In genomic region chr9:21331676-21332402, GRCh38 we compare ENCODE assay signal across 16 cellular contexts. TPM values are rescaled to one million over a fixed set of nuclear protein-coding genes. Genes with fewer than 3 reads are reported as not detected.
DNase-seq lines count a peak whose midpoint lies in the region; ATAC-seq, FAIRE-seq and TF ChIP-seq lines count a peak whose summit lies in the region.
"Had no signal": no experiment of that assay in that cellular context is flagged by ENCODE, and none has a peak within 500 bp of the region (broad histone marks: within the 10 kb centered on the region; RNA-seq: fewer than 3 reads in every experiment).

No MANE protein-coding gene starts in this region.

- H3K9me3 ChIP-seq in right cardiac atrium (ENCODE audit: control insufficient read depth, low read length) (no peaks in the 10 kb centered on the region), heart right ventricle (no peaks in the 10 kb centered on the region), SU-DHL-6 (ENCODE audit: insufficient read depth, low read length) (no peaks in the 10 kb centered on the region), gastroesophageal sphincter (no peaks in the 10 kb centered on the region), thoracic aorta (no peaks in the 10 kb centered on the region)

- H3K4me2 ChIP-seq in SU-DHL-6 (ENCODE audit: low read depth, low read length, poor library complexity, severe bottlenecking): peak overlapping the region; percentile 72

- peaks cover 52% of the 10 kb centered on the region for H3K79me2 ChIP-seq in SU-DHL-6 (ENCODE audit: insufficient read depth, low read length)

- H4K20me1 ChIP-seq in SU-DHL-6 (ENCODE audit: low read depth, low read length): peaks cover 51% of the 10 kb centered on the region

- peaks cover 12% of the 10 kb centered on the region for H3K4me1 ChIP-seq in right cardiac atrium (ENCODE audit: control insufficient read depth, insufficient read depth, low read length)
- peaks cover 6 to 80% (median 68%) of the 10 kb centered on the region in 9 donors for H3K4me1 ChIP-seq in heart right ventricle
- peaks cover 30 to 80% (median 42%) of the 10 kb centered on the region in 3 donors for H3K4me1 ChIP-seq in gastroesophageal sphincter
- H3K4me1 ChIP-seq in thoracic aorta (ENCODE audit: control insufficient read depth in 1 of 2, low read depth in 2 of 2): peaks cover 66 to 74% of the 10 kb centered on the region in 2 donors

- H3K27me3 ChIP-seq in right cardiac atrium (ENCODE audit: control insufficient read depth, insufficient read depth) (no peaks in the 10 kb centered on the region), heart right ventricle (no peaks in the 10 kb centered on the region), SU-DHL-6 (ENCODE audit: low read length) (no peaks in the 10 kb centered on the region), gastroesophageal sphincter (no peaks in the 10 kb centered on the region), thoracic aorta (replicated peaks; ENCODE audit: insufficient read depth) (no peaks in the 10 kb centered on the region)

- no peak overlapping the region for H2AFZ ChIP-seq in SU-DHL-6 (ENCODE audit: low read depth, low read length, severe bottlenecking)

- no peak for FAIRE-seq in urothelium cell line (lab: Jason Lieb, UNC)

- H3K9me2 ChIP-seq in SU-DHL-6 (replicated peaks; ENCODE audit: insufficient read depth, low read length): no peaks in the 10 kb centered on the region

- ATAC-seq in right cardiac atrium (no peak), heart right ventricle (no peak), gastroesophageal sphincter (no peak), thoracic aorta (ENCODE audit: insufficient number of reproducible peaks, low FRiP score, low read depth) (no peak), GM18517 (IDR thresholded peaks at IDR 0.05; ENCODE audit: unreplicated experiment) (no peak)
- ATAC-seq: stimulated activated naive B cell treated with anti-CD40 and anti-IgM and Interleukin-4, amounts not matched to agents 10 μg/mL and 1 μg/mL and 100 μg/mL, for 72 hours had no signal

- H3K36me3 ChIP-seq in heart right ventricle (peaks cover 0 to 38% (median 0%) of the 10 kb centered on the region in 9 donors), SU-DHL-6 (ENCODE audit: low read length) (peaks cover 9% of the 10 kb centered on the region; the same call in 1 of the 2 replicates), gastroesophageal sphincter (no peaks in the 10 kb centered on the region), thoracic aorta (no peaks in the 10 kb centered on the region)

- DNase-seq in right cardiac atrium (no peak), heart right ventricle (no peak), thoracic aorta (ENCODE audit: low spot score) (no peak), AG20443 (ENCODE audit: low spot score) (no peak), urothelium cell line (ENCODE audit: low spot score) (no peak)
- DNase-seq: activated CD4-positive, alpha-beta T cell treated with anti-CD3 and anti-CD28 coated beads, Interleukin-2, amount 50 U/mL, for 4 hours; caudate nucleus; NCI-H2081 treated with DMSO at 0.1 percent for 48 hours; Right ventricle myocardium superior; stimulated activated CD4-positive, alpha-beta T cell treated with anti-CD3 and anti-CD28 coated beads, Interleukin-12 subunit alpha, Interleukin-12 subunit beta, amount 100 ng/mL, for 4 hours; stimulated activated naive B cell treated with anti-CD40 and anti-IgM and Interleukin-4, amounts not matched to agents 10 μg/mL and 1 μg/mL and 100 μg/mL, for 72 hours had no signal

- no peak for TF ChIP-seq CTCF in heart right ventricle (IDR thresholded peaks at IDR 0.05)
- no peak for TF ChIP-seq CTCF in SU-DHL-6 (IDR thresholded peaks at IDR 0.05; ENCODE audit: insufficient read depth, low read length, poor library complexity, severe bottlenecking)
- TF ChIP-seq CTCF in gastroesophageal sphincter (IDR thresholded peaks at IDR 0.05): no peak
- TF ChIP-seq CTCF in thoracic aorta (IDR thresholded peaks at IDR 0.05): no peak

- no peak for TF ChIP-seq EP300 in gastroesophageal sphincter (IDR thresholded peaks at IDR 0.05)

- peak overlapping the region; percentile 27 for H3K4me3 ChIP-seq in right cardiac atrium (ENCODE audit: low read length)
- peak overlapping the region in 3 of 10 donors; percentile 0 to 6 (median 1) for H3K4me3 ChIP-seq in heart right ventricle
- no peak overlapping the region for H3K4me3 ChIP-seq in SU-DHL-6 (ENCODE audit: insufficient read depth, low read length, poor library complexity, severe bottlenecking)
- H3K4me3 ChIP-seq in gastroesophageal sphincter: peak overlapping the region; percentile 1 to 3
- H3K4me3 ChIP-seq in thoracic aorta: peak overlapping the region; percentile 87

- TF ChIP-seq POLR2A in gastroesophageal sphincter (IDR thresholded peaks at IDR 0.05): no peak

- H3K9ac ChIP-seq in SU-DHL-6 (ENCODE audit: low read length): no peak overlapping the region

- 31% methylated on average over 5 of the region's 5 CpGs for WGBS in right cardiac atrium
- WGBS in heart right ventricle, 2 donors: 36 to 41% methylated on average over 5 of the region's 5 CpGs
- 23 to 37% methylated on average over 4 to 5 of the region's 5 CpGs for WGBS in gastroesophageal sphincter (ENCODE audit: low coverage in 1 of 2), 2 donors

- intact Hi-C loops in right cardiac atrium (cut with DNase I): loop anchor here in 1 of 4 donors (10.0 kb wide), 1 partner anchor 473 kb away; the partner anchor contains the start of gene MTAP
- intact Hi-C loops in heart right ventricle (cut with DNase I): loop anchor here in 4 of 10 donors (5.0 kb wide), 2 partner anchors 60 to 470 kb away; partner anchors contain the start of gene MTAP (in 3 of the 4)

- no peak overlapping the region for H3K27ac ChIP-seq in right cardiac atrium (ENCODE audit: low read length)
- no peak overlapping the region for H3K27ac ChIP-seq in heart right ventricle
- no peak overlapping the region for H3K27ac ChIP-seq in SU-DHL-6 (ENCODE audit: low read depth, low read length)
- peak overlapping the region in 1 of 4 donors; percentile 12 for H3K27ac ChIP-seq in gastroesophageal sphincter
- H3K27ac ChIP-seq in thoracic aorta: no peak overlapping the region

- 0 out of 2 replicates have a peak, but pooled peaks cover 8% of the 10 kb centered on the region for H3F3A ChIP-seq in SU-DHL-6 (ENCODE audit: insufficient read depth)

RNA-seq across cellular contexts. Expression of gene KLHL9, which starts 3.4 kb away (rescaled TPM):
- 10 to 100 TPM; 13.0 to 14.6 (median 13.3) TPM for total RNA-seq in right cardiac atrium
- polyA plus RNA-seq in right cardiac atrium: 6.1 TPM
- total RNA-seq in heart right ventricle: 10 to 100 TPM; 10.8 to 14.3 (median 11.9) TPM
- 1 to 10 TPM; 6.0 to 6.4 TPM for polyA plus RNA-seq in heart right ventricle
- 10 to 100 TPM; 20.5 to 32.1 (median 24.4) TPM for total RNA-seq in gastroesophageal sphincter
- 10 to 100 TPM; 14.9 to 23.4 TPM for total RNA-seq in thoracic aorta

RNA-seq across cellular contexts. Expression of gene IFNA6, which starts 18.8 kb away (rescaled TPM):
- total RNA-seq in right cardiac atrium (not detected), heart right ventricle (not detected), gastroesophageal sphincter (not detected), thoracic aorta (not detected)
- polyA plus RNA-seq in right cardiac atrium (not detected), heart right ventricle (not detected)
- total RNA-seq: glomerular endothelial cell, Right ventricle myocardium superior had no signal
- polyA plus RNA-seq: CD14-positive monocyte had no signal

RNA-seq across cellular contexts. Expression of gene IFNA5, which starts 26.7 kb away (rescaled TPM):
- total RNA-seq in right cardiac atrium (not detected), heart right ventricle (not detected), gastroesophageal sphincter (not detected), thoracic aorta (1 to 10 TPM in 1 of 2 donors, under 1 TPM in 1; 0.68 to 2.5 TPM)
- polyA plus RNA-seq in right cardiac atrium (not detected), heart right ventricle (not detected)
- total RNA-seq: glomerular endothelial cell, Right ventricle myocardium superior had no signal
- polyA plus RNA-seq: CD14-positive monocyte had no signal

RNA-seq across cellular contexts. Expression of gene IFNA13, which starts 36.0 kb away (rescaled TPM):
- total RNA-seq in right cardiac atrium (not detected), heart right ventricle (not detected), gastroesophageal sphincter (not detected), thoracic aorta (not detected)
- polyA plus RNA-seq in right cardiac atrium (not detected), heart right ventricle (not detected)
- total RNA-seq: glomerular endothelial cell, Right ventricle myocardium superior had no signal
- polyA plus RNA-seq: CD14-positive monocyte had no signal

RNA-seq across cellular contexts. Expression of gene IFNA2, which starts 53.4 kb away (rescaled TPM):
- total RNA-seq in right cardiac atrium (not detected), heart right ventricle (not detected), gastroesophageal sphincter (not detected), thoracic aorta (not detected)
- polyA plus RNA-seq in right cardiac atrium (not detected), heart right ventricle (not detected)
- total RNA-seq: glomerular endothelial cell, Right ventricle myocardium superior had no signal
- polyA plus RNA-seq: CD14-positive monocyte had no signal
